11 cellular contexts compared by ENCODE assay signal in the genomic region with DNA sequence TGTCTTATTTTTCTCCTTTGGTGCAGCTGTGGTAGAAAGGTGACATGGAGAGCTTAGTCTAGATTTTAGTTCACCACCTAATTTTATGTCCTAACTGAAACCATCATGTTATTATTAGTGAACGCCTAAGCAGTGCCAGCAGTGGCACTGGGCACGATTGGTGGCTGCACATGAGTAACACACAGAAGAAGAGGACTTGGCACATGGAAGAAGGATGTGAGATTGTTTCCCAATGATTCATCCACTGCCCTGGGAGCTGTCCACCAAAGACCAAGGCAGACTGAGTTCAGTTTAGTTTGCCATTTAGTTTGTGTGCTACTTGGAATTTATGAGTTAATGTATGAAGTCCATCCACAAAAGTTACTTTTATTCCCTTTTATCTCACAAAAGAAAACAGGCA.
A peak's percentile ranks its signal among the peaks of the same experiment; 100 is the strongest.
DNase-seq lines count a peak whose midpoint lies in the region; ATAC-seq and TF ChIP-seq lines count a peak whose summit lies in the region.
"Had no signal": no experiment of that assay in that cellular context is flagged by ENCODE, and none has a peak within 500 bp of the region (broad histone marks: within the 10 kb centered on the region; RNA-seq: fewer than 3 reads in every experiment).

No MANE protein-coding gene starts in this region.

- peak; percentile 73 for DNase-seq in Daoy (ENCODE audit: low read depth)
- DNase-seq in SJSA1 (ENCODE audit: low read depth in 1 of 2, low spot score in 2 of 2), result peak; percentile 39 to 49
- DNase-seq in fibroblast of the aortic adventitia (ENCODE audit: low read depth), result peak; percentile 83
- DNase-seq in non-pigmented ciliary epithelial cell (ENCODE audit: low read depth), result peak; percentile 35
- DNase-seq in medulla oblongata (ENCODE audit: extremely low spot score), result no peak
- DNase-seq in T-helper 9 cell, result no peak
- DNase-seq in SIG-M5 treated with dmso at 0.1 percent for 504 hours (lab: John Stamatoyannopoulos, UW; ENCODE audit: unreplicated experiment), result no peak
- DNase-seq: COR-L47, NCI-H1105 treated with DMSO at 0.1 percent for 48 hours, occipital lobe had no signal

- H3K4me1 ChIP-seq in SJSA1 (replicated peaks), result 0 out of 2 replicates have a peak, but pooled peaks cover 3% of the 10 kb centered on the region

- H3K9me3 ChIP-seq in SJSA1 (replicated peaks), result no peaks in the 10 kb centered on the region

- no peaks in the 10 kb centered on the region for H3K27me3 ChIP-seq in SJSA1 (replicated peaks)

- H3K27ac ChIP-seq in SJSA1, result no peak overlapping the region

- TF ChIP-seq CTCF in fibroblast of the aortic adventitia (IDR thresholded peaks at IDR 0.05; ENCODE audit: insufficient read depth, low read length), result no peak

- ATAC-seq in HG03045 (IDR thresholded peaks at IDR 0.05; ENCODE audit: unreplicated experiment), result no peak

- no peaks in the 10 kb centered on the region for H3K36me3 ChIP-seq in SJSA1

- H3K4me3 ChIP-seq in SJSA1 (no peak overlapping the region), fibroblast of the aortic adventitia (ENCODE audit: low read depth, low read length) (no peak overlapping the region)

Comparison
In these comparisons a context has a peak if more than half of its experiments do, and no peak if none do; other contexts are left out.
1. DNase-seq: peak in Daoy (single experiment), SJSA1 (2 of 2), fibroblast of the aortic adventitia (single experiment) and non-pigmented ciliary epithelial cell (single experiment); none in medulla oblongata (single experiment), T-helper 9 cell (single experiment) and SIG-M5 treated with dmso at 0.1 percent for 504 hours (single experiment).